Comparison of ENCODE assay signal across 8 cellular contexts in the genomic region with DNA sequence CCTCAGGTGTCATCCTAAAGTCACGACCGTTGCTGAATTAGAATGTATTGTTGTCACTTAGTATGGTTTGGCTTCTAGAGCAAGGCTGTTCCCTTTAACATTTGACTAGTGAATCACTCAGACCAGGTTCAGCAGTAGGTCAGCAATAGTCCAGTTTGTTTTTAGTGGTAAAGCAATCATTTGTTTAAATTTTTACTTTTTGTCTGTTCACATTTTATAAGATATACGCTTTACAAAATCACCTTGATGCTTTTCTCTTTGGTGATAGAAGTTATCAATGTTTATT. TPM values are rescaled to one million over a fixed set of nuclear protein-coding genes. Genes with fewer than 3 reads are reported as not detected.
A peak's percentile ranks its signal among the peaks of the same experiment; 100 is the strongest.
DNase-seq lines count a peak whose midpoint lies in the region; ATAC-seq and TF ChIP-seq lines count a peak whose summit lies in the region.

No MANE protein-coding gene starts in this region.

- peaks cover 61% of the 10 kb centered on the region for H3K4me1 Mint-ChIP-seq in activated naive CD8-positive, alpha-beta T cell (ENCODE audit: low read depth)

- no peaks in the 10 kb centered on the region for H3K27me3 ChIP-seq in heart right ventricle
- H3K27me3 ChIP-seq in liver (ENCODE audit: control insufficient read depth in 4 of 4, insufficient read depth in 4 of 4, low read length in 3 of 4): no peaks in the 10 kb centered on the region
- H3K27me3 ChIP-seq in uterus: no peaks in the 10 kb centered on the region

- TF ChIP-seq POLR2A in uterus (IDR thresholded peaks at IDR 0.05): no peak

- H3K4me3 ChIP-seq in heart right ventricle: no peak overlapping the region
- H3K4me3 ChIP-seq in liver (ENCODE audit: low read depth in 1 of 3, low read length in 3 of 3): peak overlapping the region in 1 of 3 donors; percentile 63
- H3K4me3 ChIP-seq in uterus: no peak overlapping the region

- H3K4me1 ChIP-seq in heart right ventricle: peaks cover 0 to 61% (median 34%) of the 10 kb centered on the region in 9 donors
- H3K4me1 ChIP-seq in liver (ENCODE audit: control insufficient read depth in 4 of 4, insufficient read depth in 4 of 4, low read length in 3 of 4): peaks cover 4 to 18% (median 6%) of the 10 kb centered on the region in 4 donors
- peaks cover 0 to 7% of the 10 kb centered on the region in 2 donors for H3K4me1 ChIP-seq in uterus

- H3K36me3 ChIP-seq in heart right ventricle (peaks cover 0 to 24% (median 0%) of the 10 kb centered on the region in 9 donors), liver (ENCODE audit: control insufficient read depth in 4 of 4, insufficient read depth in 3 of 4, low read depth in 1 of 4, low read length in 3 of 4) (peaks cover 0 to 5% (median under 1%) of the 10 kb centered on the region in 4 donors), uterus (no peaks in the 10 kb centered on the region)

- H3K27ac Mint-ChIP-seq in activated naive CD8-positive, alpha-beta T cell: peak overlapping the region; percentile 99

- H3K36me3 Mint-ChIP-seq in activated naive CD8-positive, alpha-beta T cell: peaks cover 19% of the 10 kb centered on the region

- DNase-seq in heart right ventricle: no peak
- no peak for DNase-seq in Right ventricle myocardium superior
- DNase-seq in uterus: no peak
- DNase-seq in activated effector memory CD4-positive, alpha-beta T cell treated with anti-CD3 and anti-CD28 coated beads, Interleukin-2, amount 50 U/mL, for 16 hours: no peak
- DNase-seq in central memory CD4-positive, alpha-beta T cell: no peak
- no peak for DNase-seq in NCI-H2029 treated with DMSO at 0.1 percent for 48 hours (lab: John Stamatoyannopoulos, UW)

- H3K9me3 Mint-ChIP-seq in activated naive CD8-positive, alpha-beta T cell (ENCODE audit: low read depth): no peaks in the 10 kb centered on the region

- H3K27ac ChIP-seq in heart right ventricle: peak overlapping the region in 7 of 10 donors; percentile 92 to 99 (median 98)
- peak overlapping the region; percentile 99 for H3K27ac ChIP-seq in liver (ENCODE audit: low read depth in 1 of 2, low read length in 2 of 2)
- H3K27ac ChIP-seq in uterus: peak overlapping the region; percentile 96

- no peak overlapping the region for H3K9ac ChIP-seq in liver (ENCODE audit: low read depth in 1 of 2, low read length in 2 of 2)

- TF ChIP-seq RAD21 in liver (IDR thresholded peaks at IDR 0.05): no peak

- no peak for ATAC-seq in heart right ventricle
- no peak for ATAC-seq in Right ventricle myocardium superior (ENCODE audit: poor library complexity)

- no peak for TF ChIP-seq CTCF in heart right ventricle (IDR thresholded peaks at IDR 0.05)
- TF ChIP-seq CTCF in liver (IDR thresholded peaks at IDR 0.05; ENCODE audit: low read depth, low read length, missing input control): no peak
- TF ChIP-seq CTCF in uterus (IDR thresholded peaks at IDR 0.05): no peak

- intact Hi-C loops in heart right ventricle (cut with DNase I) (loop anchor here in 6 of 10 donors (2.0 to 10.0 kb wide), 10 partner anchors 31 to 506 kb away; partner anchors contain the start of gene FOSL2 (in 3 of the 6)), Right ventricle myocardium superior (cut with DNase I) (no loop called here), uterus (cut with DNase I; ENCODE audit: low total_unique reads) (loop anchor here (10.0 kb wide), 1 partner anchor 503 kb away; the partner anchor contains the start of gene FOSL2)

- H3K27me3 Mint-ChIP-seq in activated naive CD8-positive, alpha-beta T cell: no peaks in the 10 kb centered on the region

- peak overlapping the region; percentile 97 for H3K4me3 Mint-ChIP-seq in activated naive CD8-positive, alpha-beta T cell

- H3K9me3 ChIP-seq in heart right ventricle (no peaks in the 10 kb centered on the region), liver (ENCODE audit: control insufficient read depth in 4 of 4, low read length in 3 of 4) (no peaks in the 10 kb centered on the region), uterus (no peaks in the 10 kb centered on the region)

- WGBS in heart right ventricle, 2 donors: 71 to 79% methylated on average over 3 of the region's 3 CpGs
- 60% methylated on average over 3 of the region's 3 CpGs for WGBS in liver

TF ChIP-seq in liver, 16 proteins besides CTCF, POLR2A, EP300 and RAD21:
- TF ChIP-seq, protein P1, sequence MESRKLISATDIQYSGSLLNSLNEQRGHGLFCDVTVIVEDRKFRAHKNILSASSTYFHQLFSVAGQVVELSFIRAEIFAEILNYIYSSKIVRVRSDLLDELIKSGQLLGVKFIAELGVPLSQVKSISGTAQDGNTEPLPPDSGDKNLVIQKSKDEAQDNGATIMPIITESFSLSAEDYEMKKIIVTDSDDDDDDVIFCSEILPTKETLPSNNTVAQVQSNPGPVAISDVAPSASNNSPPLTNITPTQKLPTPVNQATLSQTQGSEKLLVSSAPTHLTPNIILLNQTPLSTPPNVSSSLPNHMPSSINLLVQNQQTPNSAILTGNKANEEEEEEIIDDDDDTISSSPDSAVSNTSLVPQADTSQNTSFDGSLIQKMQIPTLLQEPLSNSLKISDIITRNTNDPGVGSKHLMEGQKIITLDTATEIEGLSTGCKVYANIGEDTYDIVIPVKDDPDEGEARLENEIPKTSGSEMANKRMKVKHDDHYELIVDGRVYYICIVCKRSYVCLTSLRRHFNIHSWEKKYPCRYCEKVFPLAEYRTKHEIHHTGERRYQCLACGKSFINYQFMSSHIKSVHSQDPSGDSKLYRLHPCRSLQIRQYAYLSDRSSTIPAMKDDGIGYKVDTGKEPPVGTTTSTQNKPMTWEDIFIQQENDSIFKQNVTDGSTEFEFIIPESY (IDR thresholded peaks at IDR 0.05): no peak
- TF ChIP-seq, protein P2, sequence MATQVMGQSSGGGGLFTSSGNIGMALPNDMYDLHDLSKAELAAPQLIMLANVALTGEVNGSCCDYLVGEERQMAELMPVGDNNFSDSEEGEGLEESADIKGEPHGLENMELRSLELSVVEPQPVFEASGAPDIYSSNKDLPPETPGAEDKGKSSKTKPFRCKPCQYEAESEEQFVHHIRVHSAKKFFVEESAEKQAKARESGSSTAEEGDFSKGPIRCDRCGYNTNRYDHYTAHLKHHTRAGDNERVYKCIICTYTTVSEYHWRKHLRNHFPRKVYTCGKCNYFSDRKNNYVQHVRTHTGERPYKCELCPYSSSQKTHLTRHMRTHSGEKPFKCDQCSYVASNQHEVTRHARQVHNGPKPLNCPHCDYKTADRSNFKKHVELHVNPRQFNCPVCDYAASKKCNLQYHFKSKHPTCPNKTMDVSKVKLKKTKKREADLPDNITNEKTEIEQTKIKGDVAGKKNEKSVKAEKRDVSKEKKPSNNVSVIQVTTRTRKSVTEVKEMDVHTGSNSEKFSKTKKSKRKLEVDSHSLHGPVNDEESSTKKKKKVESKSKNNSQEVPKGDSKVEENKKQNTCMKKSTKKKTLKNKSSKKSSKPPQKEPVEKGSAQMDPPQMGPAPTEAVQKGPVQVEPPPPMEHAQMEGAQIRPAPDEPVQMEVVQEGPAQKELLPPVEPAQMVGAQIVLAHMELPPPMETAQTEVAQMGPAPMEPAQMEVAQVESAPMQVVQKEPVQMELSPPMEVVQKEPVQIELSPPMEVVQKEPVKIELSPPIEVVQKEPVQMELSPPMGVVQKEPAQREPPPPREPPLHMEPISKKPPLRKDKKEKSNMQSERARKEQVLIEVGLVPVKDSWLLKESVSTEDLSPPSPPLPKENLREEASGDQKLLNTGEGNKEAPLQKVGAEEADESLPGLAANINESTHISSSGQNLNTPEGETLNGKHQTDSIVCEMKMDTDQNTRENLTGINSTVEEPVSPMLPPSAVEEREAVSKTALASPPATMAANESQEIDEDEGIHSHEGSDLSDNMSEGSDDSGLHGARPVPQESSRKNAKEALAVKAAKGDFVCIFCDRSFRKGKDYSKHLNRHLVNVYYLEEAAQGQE (IDR thresholded peaks at IDR 0.05): peak; percentile 27
- peak; percentile 7 to 28 for TF ChIP-seq RXRA (IDR thresholded peaks at IDR 0.05)

RNA-seq across cellular contexts. Expression of gene BABAM2, which starts 1.2 kb away (rescaled TPM):
- total RNA-seq in heart right ventricle: 10 to 100 TPM; 54.9 to 83.4 (median 69.3) TPM
- 10 to 100 TPM; 13.3 to 48.9 TPM for polyA plus RNA-seq in heart right ventricle
- total RNA-seq in Right ventricle myocardium superior: 51.3 TPM
- 10 to 100 TPM in 1 of 2 donors, 1 to 10 TPM in 1; 9.9 to 13.6 TPM for total RNA-seq in liver
- polyA plus RNA-seq in liver: 10 to 100 TPM; 14.2 to 17.0 TPM
- 10 to 100 TPM; 24.1 to 62.1 (median 32.5) TPM for total RNA-seq in uterus

RNA-seq across cellular contexts. Expression of gene RBKS, which starts 1.6 kb away (rescaled TPM):
- total RNA-seq in heart right ventricle (1 to 10 TPM; 3.4 to 9.1 (median 5.5) TPM), Right ventricle myocardium superior (4.2 TPM), liver (10 to 100 TPM in 1 of 2 donors, 1 to 10 TPM in 1; 6.3 to 14.6 TPM), uterus (1 to 10 TPM; 1.6 to 5.4 (median 3.3) TPM)
- polyA plus RNA-seq in heart right ventricle (1 to 10 TPM in 1 of 2 donors, under 1 TPM in 1; 0.88 to 4.6 TPM), liver (10 to 100 TPM; 15.8 to 18.8 TPM)
